Comparison of ENCODE assay signal across 20 cellular contexts in genomic region chr12:2418579-2418978, GRCh38.
A peak's percentile ranks its signal among the peaks of the same experiment; 100 is the strongest.
DNase-seq lines count a peak whose midpoint lies in the region; ATAC-seq and TF ChIP-seq lines count a peak whose summit lies in the region.
"Had no signal": no experiment of that assay in that cellular context is flagged by ENCODE, and none has a peak within 500 bp of the region (broad histone marks: within the 10 kb centered on the region; RNA-seq: fewer than 3 reads in every experiment).

No MANE protein-coding gene starts in this region.

- ATAC-seq in HG02884 (IDR thresholded peaks at IDR 0.05; ENCODE audit: unreplicated experiment): no peak
- ATAC-seq: A549 had no signal

- H3K9me3 ChIP-seq in spleen: no peaks in the 10 kb centered on the region
- H3K9me3 ChIP-seq: A549, Caco-2 had no signal

- TF ChIP-seq POLR2A in spleen (IDR thresholded peaks at IDR 0.05): no peak

- intact Hi-C loops in spleen (cut with DNase I; ENCODE audit: low total_unique reads): no loop called here

- no peak overlapping the region for H3K27ac ChIP-seq in spleen
- H3K27ac ChIP-seq: 22Rv1, A549, C4-2B, GM23248, HL-60 had no signal

- DNase-seq in activated effector memory CD4-positive, alpha-beta T cell treated with anti-CD3 and anti-CD28 coated beads, Interleukin-2, amount 50 U/mL, for 16 hours: peak; percentile 36
- DNase-seq in activated effector memory CD4-positive, alpha-beta T cell treated with Interleukin-2 at 50 U/mL for 16 hours: no peak
- DNase-seq in mesenteric fat pad (ENCODE audit: low spot score) (peak; percentile 69), spleen (peak; percentile 37), SHP77 (lab: John Stamatoyannopoulos, UW) (no peak), HUDEP-2 (lab: John Stamatoyannopoulos, UW; ENCODE audit: unreplicated experiment in 76 of 76) (no peak)
- DNase-seq: AML-193; Caco-2; CD4-positive, alpha-beta T cell; DMS153; DMS79; GDM1; GM23248; H7; IMR-90 had no signal

- no peaks in the 10 kb centered on the region for H3K27me3 ChIP-seq in spleen (replicated peaks in 1 of 7)

- WGBS in spleen, 5 donors: 75 to 91% (median 80%) methylated on average over 2 of the region's 2 CpGs

- H3K4me3 ChIP-seq in spleen: no peak overlapping the region
- H3K4me3 ChIP-seq: A549, GM23248 had no signal

- H3K36me3 ChIP-seq in spleen: no peaks in the 10 kb centered on the region

- no peak for TF ChIP-seq CTCF in spleen (IDR thresholded peaks at IDR 0.05 in 8 of 11, conservative IDR thresholded peaks at IDR 0.05 in 3 of 11)

- H3K4me1 ChIP-seq in spleen: peaks cover 0 to 11% (median 0%) of the 10 kb centered on the region in 6 donors
- H3K4me1 ChIP-seq: A549, Caco-2 had no signal

Comparison
In these comparisons a context has a peak if more than half of its experiments do, and no peak if none do; other contexts are left out.
1. DNase-seq: peak in activated effector memory CD4-positive, alpha-beta T cell treated with anti-CD3 and anti-CD28 coated beads, Interleukin-2, amount 50 U/mL, for 16 hours (single experiment), mesenteric fat pad (single experiment) and spleen (single experiment); none in activated effector memory CD4-positive, alpha-beta T cell treated with Interleukin-2 at 50 U/mL for 16 hours (single experiment), SHP77 (0 of 2) and HUDEP-2 (0 of 76).